Comparison of ENCODE assay signal across 1 cellular context in the genomic region with DNA sequence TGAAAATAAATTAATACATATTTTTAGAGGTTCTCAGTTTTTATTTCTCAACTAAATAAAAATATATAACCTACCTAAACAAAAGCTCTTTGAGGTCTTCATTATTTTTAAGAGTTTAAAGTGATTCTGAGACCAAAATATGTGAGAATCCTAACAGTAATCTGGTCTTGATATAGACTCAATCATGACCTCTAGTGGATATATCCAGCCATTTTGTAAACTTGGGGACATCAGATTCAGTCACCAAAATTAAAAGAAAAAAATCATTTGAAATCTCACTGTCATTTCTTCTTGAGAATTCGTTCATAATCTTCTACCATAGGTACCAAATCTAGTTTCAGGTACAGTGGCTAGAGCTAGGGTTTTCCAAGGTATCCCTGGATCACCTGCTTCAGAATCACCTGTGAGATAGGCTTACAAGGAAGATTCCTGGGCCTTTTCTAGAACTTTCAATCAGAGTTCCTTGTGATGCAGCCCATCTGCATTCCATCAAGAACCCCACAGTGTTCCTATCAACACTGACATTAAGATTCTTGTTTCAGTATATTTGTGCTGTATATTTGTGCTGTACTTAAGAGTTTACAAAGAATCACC.
TF ChIP-seq lines count a peak whose summit lies in the region.

No MANE protein-coding gene starts in this region.

TF ChIP-seq in H1, 55 proteins besides CTCF, POLR2A, EP300 and RAD21 (continued from another document):
- TF ChIP-seq, protein P1, sequence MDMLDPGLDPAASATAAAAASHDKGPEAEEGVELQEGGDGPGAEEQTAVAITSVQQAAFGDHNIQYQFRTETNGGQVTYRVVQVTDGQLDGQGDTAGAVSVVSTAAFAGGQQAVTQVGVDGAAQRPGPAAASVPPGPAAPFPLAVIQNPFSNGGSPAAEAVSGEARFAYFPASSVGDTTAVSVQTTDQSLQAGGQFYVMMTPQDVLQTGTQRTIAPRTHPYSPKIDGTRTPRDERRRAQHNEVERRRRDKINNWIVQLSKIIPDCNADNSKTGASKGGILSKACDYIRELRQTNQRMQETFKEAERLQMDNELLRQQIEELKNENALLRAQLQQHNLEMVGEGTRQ (IDR thresholded peaks at IDR 0.05; ENCODE audit: low read length): no peak
- TF ChIP-seq HDAC2 (IDR thresholded peaks at IDR 0.05; ENCODE audit: borderline replicate concordance in 1 of 2, low read depth in 2 of 2, low read length in 2 of 2) (no peak), BACH1 (IDR thresholded peaks at IDR 0.05; ENCODE audit: low read length) (no peak), SIX5 (IDR thresholded peaks at IDR 0.05; ENCODE audit: low read depth, low read length) (no peak), SAP30 (IDR thresholded peaks at IDR 0.05; ENCODE audit: insufficient read depth, insufficient replicate concordance, low read length) (no peak), TCF12 (IDR thresholded peaks at IDR 0.05; ENCODE audit: low read depth, low read length) (no peak)
- TF ChIP-seq, protein P2, sequence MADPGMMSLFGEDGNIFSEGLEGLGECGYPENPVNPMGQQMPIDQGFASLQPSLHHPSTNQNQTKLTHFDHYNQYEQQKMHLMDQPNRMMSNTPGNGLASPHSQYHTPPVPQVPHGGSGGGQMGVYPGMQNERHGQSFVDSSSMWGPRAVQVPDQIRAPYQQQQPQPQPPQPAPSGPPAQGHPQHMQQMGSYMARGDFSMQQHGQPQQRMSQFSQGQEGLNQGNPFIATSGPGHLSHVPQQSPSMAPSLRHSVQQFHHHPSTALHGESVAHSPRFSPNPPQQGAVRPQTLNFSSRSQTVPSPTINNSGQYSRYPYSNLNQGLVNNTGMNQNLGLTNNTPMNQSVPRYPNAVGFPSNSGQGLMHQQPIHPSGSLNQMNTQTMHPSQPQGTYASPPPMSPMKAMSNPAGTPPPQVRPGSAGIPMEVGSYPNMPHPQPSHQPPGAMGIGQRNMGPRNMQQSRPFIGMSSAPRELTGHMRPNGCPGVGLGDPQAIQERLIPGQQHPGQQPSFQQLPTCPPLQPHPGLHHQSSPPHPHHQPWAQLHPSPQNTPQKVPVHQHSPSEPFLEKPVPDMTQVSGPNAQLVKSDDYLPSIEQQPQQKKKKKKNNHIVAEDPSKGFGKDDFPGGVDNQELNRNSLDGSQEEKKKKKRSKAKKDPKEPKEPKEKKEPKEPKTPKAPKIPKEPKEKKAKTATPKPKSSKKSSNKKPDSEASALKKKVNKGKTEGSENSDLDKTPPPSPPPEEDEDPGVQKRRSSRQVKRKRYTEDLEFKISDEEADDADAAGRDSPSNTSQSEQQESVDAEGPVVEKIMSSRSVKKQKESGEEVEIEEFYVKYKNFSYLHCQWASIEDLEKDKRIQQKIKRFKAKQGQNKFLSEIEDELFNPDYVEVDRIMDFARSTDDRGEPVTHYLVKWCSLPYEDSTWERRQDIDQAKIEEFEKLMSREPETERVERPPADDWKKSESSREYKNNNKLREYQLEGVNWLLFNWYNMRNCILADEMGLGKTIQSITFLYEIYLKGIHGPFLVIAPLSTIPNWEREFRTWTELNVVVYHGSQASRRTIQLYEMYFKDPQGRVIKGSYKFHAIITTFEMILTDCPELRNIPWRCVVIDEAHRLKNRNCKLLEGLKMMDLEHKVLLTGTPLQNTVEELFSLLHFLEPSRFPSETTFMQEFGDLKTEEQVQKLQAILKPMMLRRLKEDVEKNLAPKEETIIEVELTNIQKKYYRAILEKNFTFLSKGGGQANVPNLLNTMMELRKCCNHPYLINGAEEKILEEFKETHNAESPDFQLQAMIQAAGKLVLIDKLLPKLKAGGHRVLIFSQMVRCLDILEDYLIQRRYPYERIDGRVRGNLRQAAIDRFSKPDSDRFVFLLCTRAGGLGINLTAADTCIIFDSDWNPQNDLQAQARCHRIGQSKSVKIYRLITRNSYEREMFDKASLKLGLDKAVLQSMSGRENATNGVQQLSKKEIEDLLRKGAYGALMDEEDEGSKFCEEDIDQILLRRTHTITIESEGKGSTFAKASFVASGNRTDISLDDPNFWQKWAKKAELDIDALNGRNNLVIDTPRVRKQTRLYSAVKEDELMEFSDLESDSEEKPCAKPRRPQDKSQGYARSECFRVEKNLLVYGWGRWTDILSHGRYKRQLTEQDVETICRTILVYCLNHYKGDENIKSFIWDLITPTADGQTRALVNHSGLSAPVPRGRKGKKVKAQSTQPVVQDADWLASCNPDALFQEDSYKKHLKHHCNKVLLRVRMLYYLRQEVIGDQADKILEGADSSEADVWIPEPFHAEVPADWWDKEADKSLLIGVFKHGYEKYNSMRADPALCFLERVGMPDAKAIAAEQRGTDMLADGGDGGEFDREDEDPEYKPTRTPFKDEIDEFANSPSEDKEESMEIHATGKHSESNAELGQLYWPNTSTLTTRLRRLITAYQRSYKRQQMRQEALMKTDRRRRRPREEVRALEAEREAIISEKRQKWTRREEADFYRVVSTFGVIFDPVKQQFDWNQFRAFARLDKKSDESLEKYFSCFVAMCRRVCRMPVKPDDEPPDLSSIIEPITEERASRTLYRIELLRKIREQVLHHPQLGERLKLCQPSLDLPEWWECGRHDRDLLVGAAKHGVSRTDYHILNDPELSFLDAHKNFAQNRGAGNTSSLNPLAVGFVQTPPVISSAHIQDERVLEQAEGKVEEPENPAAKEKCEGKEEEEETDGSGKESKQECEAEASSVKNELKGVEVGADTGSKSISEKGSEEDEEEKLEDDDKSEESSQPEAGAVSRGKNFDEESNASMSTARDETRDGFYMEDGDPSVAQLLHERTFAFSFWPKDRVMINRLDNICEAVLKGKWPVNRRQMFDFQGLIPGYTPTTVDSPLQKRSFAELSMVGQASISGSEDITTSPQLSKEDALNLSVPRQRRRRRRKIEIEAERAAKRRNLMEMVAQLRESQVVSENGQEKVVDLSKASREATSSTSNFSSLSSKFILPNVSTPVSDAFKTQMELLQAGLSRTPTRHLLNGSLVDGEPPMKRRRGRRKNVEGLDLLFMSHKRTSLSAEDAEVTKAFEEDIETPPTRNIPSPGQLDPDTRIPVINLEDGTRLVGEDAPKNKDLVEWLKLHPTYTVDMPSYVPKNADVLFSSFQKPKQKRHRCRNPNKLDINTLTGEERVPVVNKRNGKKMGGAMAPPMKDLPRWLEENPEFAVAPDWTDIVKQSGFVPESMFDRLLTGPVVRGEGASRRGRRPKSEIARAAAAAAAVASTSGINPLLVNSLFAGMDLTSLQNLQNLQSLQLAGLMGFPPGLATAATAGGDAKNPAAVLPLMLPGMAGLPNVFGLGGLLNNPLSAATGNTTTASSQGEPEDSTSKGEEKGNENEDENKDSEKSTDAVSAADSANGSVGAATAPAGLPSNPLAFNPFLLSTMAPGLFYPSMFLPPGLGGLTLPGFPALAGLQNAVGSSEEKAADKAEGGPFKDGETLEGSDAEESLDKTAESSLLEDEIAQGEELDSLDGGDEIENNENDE (IDR thresholded peaks at IDR 0.05; ENCODE audit: insufficient replicate concordance, low read length): no peak
